In the genomic region with DNA sequence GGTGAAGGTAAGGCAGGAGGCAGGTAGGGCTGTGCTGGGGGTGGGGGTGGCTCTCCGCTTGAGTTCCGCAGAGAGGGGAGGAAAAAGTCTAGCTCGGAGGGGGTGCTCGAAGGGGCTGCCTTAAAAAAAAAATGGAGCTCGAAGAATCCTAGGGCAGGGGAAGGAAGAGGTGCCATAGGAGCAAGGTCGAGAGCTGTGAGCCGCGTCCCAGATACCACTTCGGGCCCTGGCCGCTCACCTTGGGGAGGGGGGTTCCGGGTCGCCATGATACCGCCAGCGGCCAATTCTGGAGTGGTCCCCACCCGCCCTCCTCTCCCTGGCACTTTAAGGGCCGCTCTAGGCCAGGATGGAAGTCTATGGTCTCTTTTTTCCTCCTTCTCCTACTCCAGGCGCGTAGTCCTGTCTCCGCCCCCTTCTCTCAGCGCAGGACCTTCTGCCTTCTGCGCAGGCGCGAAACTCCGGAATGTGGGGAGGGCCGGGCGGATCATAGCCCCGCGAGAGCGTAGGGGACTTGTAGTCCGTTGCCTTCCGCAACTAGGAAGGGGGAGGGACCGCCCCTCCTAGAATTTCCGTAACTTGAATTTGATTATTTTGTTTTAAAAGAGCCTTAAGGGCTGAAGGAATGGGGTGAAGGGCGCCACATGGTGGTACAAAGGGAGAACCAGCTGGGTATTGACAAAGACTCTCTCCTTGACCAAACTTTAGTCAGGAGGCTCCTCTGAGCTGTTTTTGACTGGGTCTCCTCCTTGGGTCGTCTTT, we compare ENCODE assay signal across 8 cellular contexts. TPM values are rescaled to one million over a fixed set of nuclear protein-coding genes. Genes with fewer than 3 reads are reported as not detected.
DNase-seq lines count a peak whose midpoint lies in the region; ATAC-seq and TF ChIP-seq lines count a peak whose summit lies in the region.

A gene with protein sequence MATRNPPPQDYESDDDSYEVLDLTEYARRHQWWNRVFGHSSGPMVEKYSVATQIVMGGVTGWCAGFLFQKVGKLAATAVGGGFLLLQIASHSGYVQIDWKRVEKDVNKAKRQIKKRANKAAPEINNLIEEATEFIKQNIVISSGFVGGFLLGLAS (minus strand): TSS at position 293 of the 759 bp plus-strand sequence. CDS start 27 bp downstream, at position 266.

- H4K12ac ChIP-seq in trophoblast cell (ENCODE audit: low read depth, low read length): peak within 1 kb of the TSS; percentile 90

- peak within 1 kb of the TSS; percentile 95 for H4K8ac ChIP-seq in trophoblast cell (ENCODE audit: low read depth, low read length)

- peak within 1 kb of the TSS; percentile 74 for H3K27ac ChIP-seq in cardiac muscle cell
- H3K27ac ChIP-seq in trophoblast cell (ENCODE audit: low read depth, low read length): no peak within 1 kb of the TSS
- peak within 1 kb of the TSS; percentile 50 to 88 (median 75) for H3K27ac ChIP-seq in transverse colon

- peak within 1 kb of the TSS; percentile 90 for H2AFZ ChIP-seq in trophoblast cell (ENCODE audit: insufficient read depth, low read length, poor library complexity)

- TF ChIP-seq POLR2A in transverse colon (IDR thresholded peaks at IDR 0.05): peak; percentile 68

- peak within 1 kb of the TSS; percentile 88 for H2BK120ac ChIP-seq in trophoblast cell (ENCODE audit: insufficient read depth, low read length, poor library complexity)

- in situ Hi-C loops in transverse colon (cut with MboI; ENCODE audit: low pct_ligation_motif_present in 1 of 4, low pct_unique_long_range_greater_than_20kb in 1 of 4, low sequenced_read_pairs in 3 of 4): no loop called here

- peaks cover 3% of the 10 kb centered on the region for H3K36me3 ChIP-seq in adipocyte (ENCODE audit: control insufficient read depth, insufficient read depth, low read length, severe bottlenecking)
- H3K36me3 ChIP-seq in cardiac muscle cell: no peaks in the 10 kb centered on the region
- peaks cover 0 to 1% of the 10 kb centered on the region in 2 experiments for H3K36me3 ChIP-seq in trophoblast cell (ENCODE audit: control insufficient read depth in 1 of 2, insufficient read depth in 2 of 2, low read length in 2 of 2)
- H3K36me3 ChIP-seq in transverse colon: no peaks in the 10 kb centered on the region

- H2BK12ac ChIP-seq in trophoblast cell (ENCODE audit: low read length): peak within 1 kb of the TSS; percentile 40

- peak within 1 kb of the TSS; percentile 93 for H3K4ac ChIP-seq in trophoblast cell (ENCODE audit: low read depth, low read length)

- DNase-seq in GM12865 (ENCODE audit: low read depth): peak; percentile 93
- peak; percentile 75 to 99 (median 97) for DNase-seq in NCI-H1417 (lab: John Stamatoyannopoulos, UW)
- peak; percentile 34 to 80 for DNase-seq in SW 1271 (lab: John Stamatoyannopoulos, UW)
- peak; percentile 95 for DNase-seq in adipocyte (ENCODE audit: low read depth)
- DNase-seq in cardiac muscle cell (ENCODE audit: low read depth in 1 of 2, low spot score in 1 of 2): peak; percentile 92 to 96
- DNase-seq in trophoblast cell: peak; percentile 90 to 93
- DNase-seq in transverse colon: peak; percentile 96

- peaks cover 5% of the 10 kb centered on the region for H3K79me2 ChIP-seq in trophoblast cell (ENCODE audit: control insufficient read depth, insufficient read depth, low read length, poor library complexity)

- ATAC-seq in HG02678 (IDR thresholded peaks at IDR 0.05; ENCODE audit: unreplicated experiment): peak; percentile 99

- H3K9ac ChIP-seq in adipocyte (ENCODE audit: low read length) (peak within 1 kb of the TSS; percentile 91), trophoblast cell (ENCODE audit: low read length) (peak within 1 kb of the TSS; percentile 86)

- H3K79me1 ChIP-seq in trophoblast cell (ENCODE audit: low read length): peaks cover 6% of the 10 kb centered on the region

- peak within 1 kb of the TSS; percentile 93 for H3K14ac ChIP-seq in trophoblast cell (ENCODE audit: low read length)

- H3K4me3 ChIP-seq in GM12865 (ENCODE audit: low read depth, low read length) (peak within 1 kb of the TSS; percentile 77), adipocyte (ENCODE audit: low read length) (peak within 1 kb of the TSS; percentile 92), cardiac muscle cell (peak within 1 kb of the TSS; percentile 67), trophoblast cell (ENCODE audit: low read depth, low read length) (peak within 1 kb of the TSS; percentile 70), transverse colon (peak within 1 kb of the TSS; percentile 54 to 82 (median 66))

- no peak within 1 kb of the TSS for H2AK5ac ChIP-seq in trophoblast cell (ENCODE audit: low read length)

- H3K4me1 ChIP-seq in adipocyte (ENCODE audit: control insufficient read depth, insufficient read depth, low read length): peaks cover 8% of the 10 kb centered on the region
- no peaks in the 10 kb centered on the region for H3K4me1 ChIP-seq in cardiac muscle cell (ENCODE audit: low read depth)
- H3K4me1 ChIP-seq in trophoblast cell (ENCODE audit: control insufficient read depth in 1 of 2, insufficient read depth in 2 of 2, low read length in 2 of 2): no peaks in the 10 kb centered on the region
- H3K4me1 ChIP-seq in transverse colon: peaks cover 0 to 13% (median 0%) of the 10 kb centered on the region in 4 donors

- TF ChIP-seq EP300 in transverse colon (IDR thresholded peaks at IDR 0.05; ENCODE audit: low read depth): no peak

- no peak within 1 kb of the TSS for H3K23ac ChIP-seq in trophoblast cell (ENCODE audit: low read length)

- H4K91ac ChIP-seq in trophoblast cell (ENCODE audit: low read depth, low read length): peak within 1 kb of the TSS; percentile 90

- H2BK5ac ChIP-seq in trophoblast cell (ENCODE audit: low read depth, low read length, poor library complexity): peak within 1 kb of the TSS; percentile 76

- peak within 1 kb of the TSS; percentile 86 for H3K4me2 ChIP-seq in trophoblast cell (ENCODE audit: low read length)

- H3K18ac ChIP-seq in trophoblast cell (ENCODE audit: low read length): peak within 1 kb of the TSS; percentile 94

- H3K9me3 ChIP-seq in adipocyte (ENCODE audit: control insufficient read depth, low read length): no peaks in the 10 kb centered on the region
- no peaks in the 10 kb centered on the region for H3K9me3 ChIP-seq in cardiac muscle cell (ENCODE audit: low read depth)
- H3K9me3 ChIP-seq in trophoblast cell (ENCODE audit: insufficient read depth, low read depth, low read length): no peaks in the 10 kb centered on the region
- no peaks in the 10 kb centered on the region for H3K9me3 ChIP-seq in transverse colon

- intact Hi-C loops in transverse colon (cut with DNase I; ENCODE audit: low total_unique reads): no loop called here

- no peaks in the 10 kb centered on the region for H3K27me3 ChIP-seq in adipocyte (replicated peaks; ENCODE audit: control insufficient read depth, insufficient read depth, low read length)
- no peaks in the 10 kb centered on the region for H3K27me3 ChIP-seq in cardiac muscle cell
- H3K27me3 ChIP-seq in trophoblast cell (ENCODE audit: insufficient read depth, low read length): no peaks in the 10 kb centered on the region
- no peaks in the 10 kb centered on the region for H3K27me3 ChIP-seq in transverse colon

- peak; percentile 13 for TF ChIP-seq CTCF in GM12865 (IDR thresholded peaks at IDR 0.05; ENCODE audit: insufficient read depth, low read depth, low read length, missing control alignments)
- peak; percentile 23 for TF ChIP-seq CTCF in cardiac muscle cell (IDR thresholded peaks at IDR 0.05; ENCODE audit: low read depth, low read length)
- TF ChIP-seq CTCF in transverse colon (IDR thresholded peaks at IDR 0.05): no peak

- WGBS in trophoblast cell (ENCODE audit: extremely low coverage, insufficient coverage, insufficient read length): no CpG with 5 or more reads among the region's 35 CpGs
- WGBS in transverse colon (ENCODE audit: low coverage in 1 of 2), 2 donors: 18% methylated on average over 35 of the region's 35 CpGs; no CpG with 5 or more reads in 1 of the 2 donors

RNA-seq across cellular contexts. Expression of the gene that starts here (rescaled TPM):
- total RNA-seq in cardiac muscle cell: 17.8 and 23.3 TPM in 2 replicates
- 37.9 and 43.8 TPM in 2 replicates for polyA plus RNA-seq in cardiac muscle cell
- polyA plus RNA-seq in trophoblast cell (2013): 18.2 and 18.5 TPM in 2 replicates
- 1 to 10 TPM in 3 of 4 donors, under 1 TPM in 1; 1.00 to 9.1 (median 5.3) TPM for total RNA-seq in transverse colon

Comparison
In these comparisons a context has a peak if more than half of its experiments do, and no peak if none do; other contexts are left out.
1. CTCF ChIP-seq: peak in GM12865 (single experiment) and cardiac muscle cell (single experiment); none in transverse colon (0 of 5).
2. Peak in every context shown above with its lines, with median percentiles within 50 percentile points of each other: DNase-seq and H3K4me3 ChIP-seq.